Comparison of ENCODE assay signal across 24 cellular contexts in the genomic region with DNA sequence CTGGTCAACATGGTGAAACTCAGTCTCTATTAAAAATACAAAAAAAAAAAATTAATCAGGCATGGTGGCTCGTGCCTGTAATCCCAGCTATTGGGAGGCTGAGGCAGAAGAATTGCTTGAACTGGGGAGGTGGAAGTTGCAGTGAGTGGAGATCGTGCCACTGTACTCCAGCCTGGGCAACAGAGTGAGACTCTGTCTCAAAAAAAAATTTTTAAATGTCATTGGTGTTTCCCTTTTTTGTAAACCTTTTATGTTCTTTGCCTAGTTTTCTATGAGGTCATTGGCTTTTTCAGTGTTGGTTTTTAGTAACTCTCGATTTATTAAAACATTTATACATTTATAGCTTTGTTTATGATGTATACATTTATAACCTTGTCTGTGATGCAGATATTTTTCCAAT. TPM values are rescaled to one million over a fixed set of nuclear protein-coding genes. Genes with fewer than 3 reads are reported as not detected.
A peak's percentile ranks its signal among the peaks of the same experiment; 100 is the strongest.
DNase-seq lines count a peak whose midpoint lies in the region; ATAC-seq and TF ChIP-seq lines count a peak whose summit lies in the region.
"Had no signal": no experiment of that assay in that cellular context is flagged by ENCODE, and none has a peak within 500 bp of the region (broad histone marks: within the 10 kb centered on the region; RNA-seq: fewer than 3 reads in every experiment).

No MANE protein-coding gene starts in this region.

- no peaks in the 10 kb centered on the region for H4K20me1 ChIP-seq in Karpas-422 (ENCODE audit: insufficient read depth, low read depth, low read length)

- intact Hi-C loops in mucosa of descending colon (cut with DNase I, micrococcal nuclease), result no loop called here

- H2AFZ ChIP-seq in Karpas-422 (ENCODE audit: low read length), result no peak overlapping the region

- H3K27ac ChIP-seq in Karpas-422 (ENCODE audit: low read length), result peak overlapping the region; percentile 87
- H3K27ac ChIP-seq: BLaER1 treated with 17β-estradiol and CSF1 and Interleukin-3, amounts not matched to agents 10 nM and 100 nM; lower lobe of right lung; WERI-Rb-1 had no signal

- H3K27me3 ChIP-seq in Karpas-422 (ENCODE audit: low read length), result no peaks in the 10 kb centered on the region
- H3K27me3 ChIP-seq: BLaER1 treated with 17β-estradiol and CSF1 and Interleukin-3, amounts not matched to agents 10 nM and 100 nM had no signal

- H3K9me3 ChIP-seq in Karpas-422 (ENCODE audit: low read length), result no peaks in the 10 kb centered on the region
- no peaks in the 10 kb centered on the region for H3K9me3 ChIP-seq in mucosa of descending colon
- H3K9me3 ChIP-seq: BLaER1 treated with 17β-estradiol and CSF1 and Interleukin-3, amounts not matched to agents 10 nM and 100 nM; lower lobe of right lung had no signal

- peak overlapping the region; percentile 45 for H3K4me2 ChIP-seq in Karpas-422 (ENCODE audit: low read depth, low read length, poor library complexity, severe bottlenecking)
- H3K4me2 ChIP-seq: BLaER1 treated with 17β-estradiol and CSF1 and Interleukin-3, amounts not matched to agents 10 nM and 100 nM had no signal

- peaks cover 91% of the 10 kb centered on the region for H3K4me1 ChIP-seq in Karpas-422 (ENCODE audit: low read length)
- no peaks in the 10 kb centered on the region for H3K4me1 ChIP-seq in mucosa of descending colon (ENCODE audit: low read depth)

- H3K79me2 ChIP-seq in Karpas-422 (ENCODE audit: low read length), result peaks cover 51% of the 10 kb centered on the region

- 0 out of 2 replicates have a peak overlapping the region, but pooled peaks have one; percentile 27 for H3K9ac ChIP-seq in Karpas-422 (ENCODE audit: low read length)
- H3K9ac ChIP-seq: BLaER1 treated with 17β-estradiol and CSF1 and Interleukin-3, amounts not matched to agents 10 nM and 100 nM had no signal

- H3K36me3 Mint-ChIP-seq in central memory CD8-positive, alpha-beta T cell (ENCODE audit: insufficient read depth), result peaks cover 52% of the 10 kb centered on the region

- no peak for ATAC-seq in central memory CD8-positive, alpha-beta T cell (replicated peaks; ENCODE audit: extremely low read depth, poor library complexity, severe bottlenecking)
- peak; percentile 22 for ATAC-seq in stimulated activated naive CD8-positive, alpha-beta T cell treated with anti-CD3 and anti-CD28 coated beads, Interleukin-15, Interleukin-2, amounts not matched to agents 100 U/mL and 50 U/mL, for 24 hours
- ATAC-seq in mucosa of descending colon, result no peak
- ATAC-seq: lower lobe of right lung, SK-N-SH treated with all-trans-retinoic acid at 6 μM for 48 hours had no signal

- peaks cover 73% of the 10 kb centered on the region for H3K4me1 Mint-ChIP-seq in central memory CD8-positive, alpha-beta T cell

- no peaks in the 10 kb centered on the region for H3K9me2 ChIP-seq in Karpas-422 (replicated peaks; ENCODE audit: insufficient read depth, low read length)

- H3K36me3 ChIP-seq in Karpas-422 (ENCODE audit: insufficient read depth, low read length), result 0 out of 2 replicates have a peak, but pooled peaks cover 5% of the 10 kb centered on the region
- no peaks in the 10 kb centered on the region for H3K36me3 ChIP-seq in mucosa of descending colon (ENCODE audit: low read depth)
- H3K36me3 ChIP-seq: WERI-Rb-1 had no signal

- peak; percentile 42 for DNase-seq in activated effector memory CD4-positive, alpha-beta T cell treated with anti-CD3 and anti-CD28 coated beads, Interleukin-2, amount 50 U/mL, for 16 hours
- no peak for DNase-seq in activated effector memory CD4-positive, alpha-beta T cell treated with Interleukin-2 at 50 U/mL for 16 hours
- no peak for DNase-seq in Karpas-422
- no peak for DNase-seq in central memory CD8-positive, alpha-beta T cell (ENCODE audit: low spot score in 2 of 2)
- DNase-seq in stimulated activated naive CD8-positive, alpha-beta T cell treated with anti-CD3 and anti-CD28 coated beads, Interleukin-15, Interleukin-2, amounts not matched to agents 100 U/mL and 50 U/mL, for 24 hours, result no peak
- DNase-seq in mucosa of descending colon, result no peak
- no peak for DNase-seq in stimulated activated CD4-positive, alpha-beta T cell treated with anti-CD3 and anti-CD28 coated beads, Interleukin-15, amount 100 ng/mL, for 24 hours
- DNase-seq in nucleus accumbens (lab: John Stamatoyannopoulos, UW), result no peak
- DNase-seq: ACHN; effector CD8-positive, alpha-beta T cell; erythroblast; head of caudate nucleus; kidney glomerular epithelial cell; lower lobe of right lung; NCI-H1105 treated with DMSO at 0.1 percent for 48 hours; NCI-H2029 treated with DMSO at 0.1 percent for 48 hours; NCI-H774; stimulated activated CD4-positive, alpha-beta T cell treated with anti-CD3 and anti-CD28 coated beads, Interleukin-2, amount 100 ng/mL, for 24 hours; WERI-Rb-1 had no signal

- H3K27me3 Mint-ChIP-seq in central memory CD8-positive, alpha-beta T cell, result no peaks in the 10 kb centered on the region

- H3K4me3 Mint-ChIP-seq in central memory CD8-positive, alpha-beta T cell, result peak overlapping the region; percentile 16

- H3K4me3 ChIP-seq in Karpas-422 (ENCODE audit: low read length) (no peak overlapping the region), mucosa of descending colon (no peak overlapping the region)
- H3K4me3 ChIP-seq: BLaER1 treated with 17β-estradiol and CSF1 and Interleukin-3, amounts not matched to agents 10 nM and 100 nM; lower lobe of right lung; skin epidermis had no signal

- H3K9me3 Mint-ChIP-seq in central memory CD8-positive, alpha-beta T cell, result no peaks in the 10 kb centered on the region

- H3K27ac Mint-ChIP-seq in central memory CD8-positive, alpha-beta T cell (ENCODE audit: low read depth), result peak overlapping the region; percentile 94

- TF ChIP-seq CTCF in mucosa of descending colon (IDR thresholded peaks at IDR 0.05), result no peak

RNA-seq across cellular contexts. Expression of gene NLRC5, which starts 18.2 kb away (rescaled TPM):
- total RNA-seq in Karpas-422 (2014; rRNA removed; shearing (Covaris generic); ENCODE audit: low replicate concordance), result 103 and 116 TPM in 2 replicates
- total RNA-seq in mucosa of descending colon, result 100 to 1,000 TPM; 110 to 127 (median 113) TPM

RNA-seq across cellular contexts. Expression of gene CETP, which starts 45.8 kb away (rescaled TPM):
- total RNA-seq in Karpas-422 (2014; rRNA removed; shearing (Covaris generic); ENCODE audit: low replicate concordance), result 0.32 and 0.48 TPM in 2 replicates
- total RNA-seq in mucosa of descending colon, result under 1 TPM in 2 of 3 donors, not detected in 1; 0.22 to 0.35 TPM
- total RNA-seq: fibroblast of villous mesenchyme, MCF 10A had no signal
